In the genomic region with DNA sequence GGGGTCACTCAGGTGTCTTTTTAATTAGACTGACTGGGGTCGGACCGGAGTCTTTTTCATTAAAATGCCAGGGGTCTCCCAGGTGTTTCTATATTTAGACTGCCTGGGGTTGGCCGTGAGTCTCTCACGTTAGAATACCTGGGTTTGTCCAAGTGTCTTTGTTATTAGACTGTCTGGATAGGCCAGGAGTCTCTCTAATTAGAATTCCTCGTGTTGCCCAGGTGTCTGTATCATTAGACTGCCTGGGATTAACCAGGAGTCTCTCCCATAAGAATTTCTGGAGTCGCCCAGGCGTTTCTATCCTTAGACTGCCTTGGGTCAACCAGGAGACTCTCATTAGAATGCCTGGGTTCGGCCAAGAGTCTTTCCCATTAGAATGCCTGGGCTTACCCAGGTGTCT, we compare ENCODE assay signal across 27 cellular contexts.
"Had no signal": no experiment of that assay in that cellular context is flagged by ENCODE, and none has a peak within 500 bp of the region (broad histone marks: within the 10 kb centered on the region; RNA-seq: fewer than 3 reads in every experiment).

No MANE protein-coding gene starts in this region.

- H3K4me3 ChIP-seq: adrenal gland, body of pancreas, coronary artery, dorsolateral prefrontal cortex had no signal

- H3K27me3 Mint-ChIP-seq: activated CD4-positive, alpha-beta memory T cell treated with anti-CD3 and anti-CD28 coated beads for 36 hours; activated CD4-positive, alpha-beta T cell treated with anti-CD3 and anti-CD28 coated beads for 36 hours; activated CD4-positive, alpha-beta T cell treated with anti-CD3 and anti-CD28 coated beads, Interleukin-2, amount 10 ng/mL, durations not matched to agents 24 days and 14 days; activated CD8-positive, alpha-beta memory T cell treated with anti-CD3 and anti-CD28 coated beads, Interleukin-2, amount 10 ng/mL, durations not matched to agents 7 days and 5 days; activated naive CD4-positive, alpha-beta T cell treated with anti-CD3 and anti-CD28 coated beads, Interleukin-2, amount 10 ng/mL, durations not matched to agents 7 days and 5 days; activated naive CD8-positive, alpha-beta T cell; dendritic cell treated with granulocyte-macrophage colony-stimulating factor and Interleukin-4, amounts not matched to agents 40 ng/mL and 50 ng/mL, for 4 days had no signal

- H3K4me1 ChIP-seq: adrenal gland, body of pancreas had no signal

- H3K27ac Mint-ChIP-seq: activated CD4-positive, alpha-beta memory T cell treated with anti-CD3 and anti-CD28 coated beads for 36 hours; activated CD4-positive, alpha-beta T cell treated with anti-CD3 and anti-CD28 coated beads for 36 hours; activated CD4-positive, alpha-beta T cell treated with anti-CD3 and anti-CD28 coated beads, Interleukin-2, amount 10 ng/mL, durations not matched to agents 24 days and 14 days; activated CD8-positive, alpha-beta memory T cell treated with anti-CD3 and anti-CD28 coated beads, Interleukin-2, amount 10 ng/mL, durations not matched to agents 7 days and 5 days; activated CD8-positive, alpha-beta T cell treated with anti-CD3 and anti-CD28 coated beads, Interleukin-2, amount 10 ng/mL, durations not matched to agents 7 days and 5 days; activated naive CD4-positive, alpha-beta T cell treated with anti-CD3 and anti-CD28 coated beads, Interleukin-2, amount 10 ng/mL, durations not matched to agents 7 days and 5 days; activated naive CD8-positive, alpha-beta T cell; activated T-helper 1 cell treated with anti-CD3 and anti-CD28 coated beads, Interleukin-12 subunit alpha, Interleukin-12 subunit beta, Interleukin-2, Interleukin-4 antibody, amounts not matched to agents 30 ng/mL and 10 ng/mL and 1 ng/mL, durations not matched to agents 14 hours and 24 hours and 36 hours; activated T-helper 2 cell treated with anti-CD3 and anti-CD28 coated beads, Interferon-gamma antibody, Interleukin-2, Interleukin-4, amounts not matched to agents 10 μg/mL and 5 μg/mL and 100 μg/mL, durations not matched to agents 14 hours and 24 hours and 36 hours; dendritic cell treated with granulocyte-macrophage colony-stimulating factor and Interleukin-4, amounts not matched to agents 40 ng/mL and 50 ng/mL, for 4 days had no signal

- H3K4me1 Mint-ChIP-seq: activated CD4-positive, alpha-beta T cell treated with anti-CD3 and anti-CD28 coated beads for 36 hours; activated CD4-positive, alpha-beta T cell treated with anti-CD3 and anti-CD28 coated beads, Interleukin-2, amount 10 ng/mL, durations not matched to agents 24 days and 14 days; activated CD8-positive, alpha-beta memory T cell treated with anti-CD3 and anti-CD28 coated beads, Interleukin-2, amount 10 ng/mL, durations not matched to agents 7 days and 5 days; activated naive CD4-positive, alpha-beta T cell treated with anti-CD3 and anti-CD28 coated beads, Interleukin-2, amount 10 ng/mL, durations not matched to agents 7 days and 5 days had no signal

- DNase-seq: activated CD4-positive, alpha-beta memory T cell treated with anti-CD3 and anti-CD28 coated beads for 36 hours; activated CD4-positive, alpha-beta T cell treated with anti-CD3 and anti-CD28 coated beads for 36 hours; activated CD4-positive, alpha-beta T cell treated with anti-CD3 and anti-CD28 coated beads, Interleukin-2, amount 10 ng/mL, durations not matched to agents 24 days and 14 days; activated CD4-positive, CD25-positive, alpha-beta regulatory T cell; activated CD4-positive, CD25-positive, alpha-beta regulatory T cell treated with anti-CD3 and anti-CD28 coated beads, Interleukin-2, amount 50 U/mL, for 72 hours; activated CD8-positive, alpha-beta memory T cell treated with anti-CD3 and anti-CD28 coated beads, Interleukin-2, amount 10 ng/mL, durations not matched to agents 7 days and 5 days; activated CD8-positive, alpha-beta memory T cell treated with anti-CD3 and anti-CD28 coated beads, Interleukin-2, amount 50 U/mL, for 4 hours; activated CD8-positive, alpha-beta T cell treated with anti-CD3 and anti-CD28 coated beads, Interleukin-2, amount 10 ng/mL, durations not matched to agents 7 days and 5 days; activated effector memory CD4-positive, alpha-beta T cell treated with anti-CD3 and anti-CD28 coated beads, Interleukin-2, amount 50 U/mL, for 16 hours; activated naive CD4-positive, alpha-beta T cell treated with anti-CD3 and anti-CD28 coated beads, Interleukin-2, amount 10 ng/mL, durations not matched to agents 7 days and 5 days; activated T-cell treated with anti-CD3 and anti-CD28 coated beads, Interleukin-2, amount 50 U/mL, for 1 hour; activated T-cell treated with anti-CD3 and anti-CD28 coated beads, Interleukin-2, amount 50 U/mL, for 48 hours; amygdala; aorta; body of pancreas; central memory CD4-positive, alpha-beta T cell; dorsolateral prefrontal cortex; effector CD4-positive, alpha-beta T cell; foreskin fibroblast; T-helper 2 cell had no signal

- H3K9me3 ChIP-seq: adrenal gland had no signal

- H3K36me3 ChIP-seq: adrenal gland had no signal

- H3K4me3 Mint-ChIP-seq: activated CD4-positive, alpha-beta memory T cell treated with anti-CD3 and anti-CD28 coated beads for 36 hours; activated CD4-positive, alpha-beta T cell treated with anti-CD3 and anti-CD28 coated beads for 36 hours; activated CD4-positive, alpha-beta T cell treated with anti-CD3 and anti-CD28 coated beads, Interleukin-2, amount 10 ng/mL, durations not matched to agents 24 days and 14 days; activated CD8-positive, alpha-beta memory T cell treated with anti-CD3 and anti-CD28 coated beads, Interleukin-2, amount 10 ng/mL, durations not matched to agents 7 days and 5 days; activated CD8-positive, alpha-beta T cell treated with anti-CD3 and anti-CD28 coated beads, Interleukin-2, amount 10 ng/mL, durations not matched to agents 7 days and 5 days; activated naive CD4-positive, alpha-beta T cell treated with anti-CD3 and anti-CD28 coated beads, Interleukin-2, amount 10 ng/mL, durations not matched to agents 7 days and 5 days; activated naive CD8-positive, alpha-beta T cell; activated T-helper 1 cell treated with anti-CD3 and anti-CD28 coated beads, Interleukin-12 subunit alpha, Interleukin-12 subunit beta, Interleukin-2, Interleukin-4 antibody, amounts not matched to agents 30 ng/mL and 10 ng/mL and 1 ng/mL, durations not matched to agents 14 hours and 24 hours and 36 hours; dendritic cell treated with granulocyte-macrophage colony-stimulating factor and Interleukin-4, amounts not matched to agents 40 ng/mL and 50 ng/mL, for 4 days had no signal

- H3K27me3 ChIP-seq: adrenal gland, body of pancreas, dorsolateral prefrontal cortex had no signal

- H3K36me3 Mint-ChIP-seq: activated CD8-positive, alpha-beta memory T cell treated with anti-CD3 and anti-CD28 coated beads, Interleukin-2, amount 10 ng/mL, durations not matched to agents 7 days and 5 days had no signal

- H3K27ac ChIP-seq: adrenal gland, body of pancreas, coronary artery, dorsolateral prefrontal cortex, epithelial cell of prostate had no signal

- ATAC-seq: activated CD4-positive, alpha-beta T cell treated with anti-CD3 and anti-CD28 coated beads for 36 hours; activated CD8-positive, alpha-beta memory T cell treated with anti-CD3 and anti-CD28 coated beads, Interleukin-2, amount 10 ng/mL, durations not matched to agents 7 days and 5 days; activated CD8-positive, alpha-beta T cell treated with anti-CD3 and anti-CD28 coated beads, Interleukin-2, amount 10 ng/mL, durations not matched to agents 7 days and 5 days; body of pancreas had no signal
